26 cellular contexts compared by ENCODE assay signal in genomic region chrX:8927066-8927465, GRCh38.
DNase-seq lines count a peak whose midpoint lies in the region; ATAC-seq, FAIRE-seq and TF ChIP-seq lines count a peak whose summit lies in the region.
"Had no signal": no experiment of that assay in that cellular context is flagged by ENCODE, and none has a peak within 500 bp of the region (broad histone marks: within the 10 kb centered on the region; RNA-seq: fewer than 3 reads in every experiment).

No MANE protein-coding gene starts in this region.

- H3K9ac ChIP-seq in K562 (ENCODE audit: insufficient read depth in 1 of 2, low read depth in 2 of 2, low read length in 2 of 2), result no peak overlapping the region
- H3K9ac ChIP-seq: BLaER1 treated with 17β-estradiol and CSF1 and Interleukin-3, amounts not matched to agents 10 nM and 100 nM had no signal

- no peak for TF ChIP-seq POLR2A in K562 (conservative IDR thresholded peaks at IDR 0.05)

- no peaks in the 10 kb centered on the region for H3K4me1 Mint-ChIP-seq in T-helper 17 cell
- H3K4me1 Mint-ChIP-seq: CD14-positive monocyte; CD8-positive, alpha-beta memory T cell had no signal

- CTCF ChIA-PET in K562 (lab: Yijun Ruan, JAX; ENCODE audit: low intra/inter-chr PET ratio), result no interaction called here

- no peaks in the 10 kb centered on the region for H3K9me3 ChIP-seq in K562 (replicated peaks; ENCODE audit: control insufficient read depth, insufficient read depth, low read depth, low read length)
- H3K9me3 ChIP-seq in T-helper 17 cell (ENCODE audit: control insufficient read depth, low read length, poor library complexity, severe bottlenecking), result no peaks in the 10 kb centered on the region
- H3K9me3 ChIP-seq: A549, BE2C, HAP-1 had no signal

- TF ChIP-seq EP300 in K562 (IDR thresholded peaks at IDR 0.05; ENCODE audit: low read length), result no peak

- no peak overlapping the region for H2AFZ ChIP-seq in K562 (ENCODE audit: low read depth, low read length)

- no peaks in the 10 kb centered on the region for H3K9me1 ChIP-seq in K562 (ENCODE audit: control insufficient read depth, insufficient read depth, low read length)

- no peaks in the 10 kb centered on the region for H3K27me3 ChIP-seq in K562 (ENCODE audit: control insufficient read depth in 2 of 2, insufficient read depth in 2 of 2, low read length in 2 of 2)
- H3K27me3 ChIP-seq: BE2C; BLaER1 treated with 17β-estradiol and CSF1 and Interleukin-3, amounts not matched to agents 10 nM and 100 nM had no signal

- H3K79me2 ChIP-seq in K562 (ENCODE audit: control insufficient read depth, insufficient read depth, low read length), result no peaks in the 10 kb centered on the region

- no peak for ATAC-seq in K562
- ATAC-seq in HG02870 (IDR thresholded peaks at IDR 0.05; ENCODE audit: unreplicated experiment), result no peak
- no peak for ATAC-seq in T-helper 17 cell
- ATAC-seq: A549 had no signal

- H3K4me3 Mint-ChIP-seq in T-helper 17 cell, result no peak overlapping the region
- H3K4me3 Mint-ChIP-seq: CD14-positive monocyte; CD4-positive, alpha-beta T cell; CD8-positive, alpha-beta memory T cell; HFFc6 had no signal

- no peak overlapping the region for H3K27ac Mint-ChIP-seq in T-helper 17 cell
- H3K27ac Mint-ChIP-seq: CD14-positive monocyte; CD4-positive, alpha-beta T cell; CD8-positive, alpha-beta memory T cell; HFFc6 had no signal

- POLR2A ChIA-PET in K562 (lab: Yijun Ruan, JAX), result no interaction called here

- TF ChIP-seq CTCF in K562 (IDR thresholded peaks at IDR 0.05 in 2 of 3, conservative IDR thresholded peaks at IDR 0.05 in 1 of 3; ENCODE audit: insufficient read depth in 2 of 3, low read depth in 1 of 3, low read length in 3 of 3), result no peak

- no peaks in the 10 kb centered on the region for H4K20me1 ChIP-seq in K562 (replicated peaks; ENCODE audit: control insufficient read depth, insufficient read depth, low read length)
- H4K20me1 ChIP-seq: BLaER1 treated with 17β-estradiol and CSF1 and Interleukin-3, amounts not matched to agents 10 nM and 100 nM had no signal

- BruUV-seq in K562 (replicated peaks; lab: Mats Ljungman, UMichigan), result no TSS peak

- no peak for TF ChIP-seq RAD21 in K562 (CRISPR knock-in tag; conservative IDR thresholded peaks at IDR 0.05 in 1 of 2, IDR thresholded peaks at IDR 0.05 in 1 of 2)

- H3K27ac ChIP-seq in K562 (ENCODE audit: extremely low read depth, low read depth, low read length), result no peak overlapping the region
- H3K27ac ChIP-seq: A549; BLaER1 treated with 17β-estradiol and CSF1 and Interleukin-3, amounts not matched to agents 10 nM and 100 nM had no signal

- no peak overlapping the region for H3K4me2 ChIP-seq in K562 (ENCODE audit: insufficient read depth, low read length)
- H3K4me2 ChIP-seq: A549; BLaER1 treated with 17β-estradiol and CSF1 and Interleukin-3, amounts not matched to agents 10 nM and 100 nM had no signal

- no peak overlapping the region for H3K4me3 ChIP-seq in K562
- H3K4me3 ChIP-seq: A549; BLaER1 treated with 17β-estradiol and CSF1 and Interleukin-3, amounts not matched to agents 10 nM and 100 nM; HAP-1 had no signal

- H3K36me3 ChIP-seq in K562 (ENCODE audit: control insufficient read depth, insufficient read depth, low read length), result no peaks in the 10 kb centered on the region
- H3K36me3 ChIP-seq: BE2C; BLaER1 treated with 17β-estradiol and CSF1 and Interleukin-3, amounts not matched to agents 10 nM and 100 nM; HAP-1 had no signal

- H3K36me3 Mint-ChIP-seq in T-helper 17 cell (ENCODE audit: low read depth), result peaks cover 2% of the 10 kb centered on the region
- H3K36me3 Mint-ChIP-seq: CD14-positive monocyte had no signal

- no peak for FAIRE-seq in K562 (lab: Jason Lieb, UNC)
- FAIRE-seq: A549, D721Med, GM12891, GM18507, H54 had no signal

- no peaks in the 10 kb centered on the region for H3K4me1 ChIP-seq in K562 (replicated peaks in 1 of 2; ENCODE audit: control insufficient read depth in 2 of 2, insufficient read depth in 2 of 2, low read length in 2 of 2)
- H3K4me1 ChIP-seq: A549; BE2C; BLaER1 treated with 17β-estradiol and CSF1 and Interleukin-3, amounts not matched to agents 10 nM and 100 nM; HAP-1 had no signal

- in situ Hi-C loops in K562 (cut with MboI) (no loop called here), G401 (cut with HindIII; ENCODE audit: low sequenced_read_pairs) (no loop called here)

- 0% methylated on average over 4 of the region's 4 CpGs for WGBS in K562 (ENCODE audit: insufficient coverage, low coverage, missing lambda C conversion rate)

- H3K27me3 Mint-ChIP-seq in T-helper 17 cell, result peaks cover 7% of the 10 kb centered on the region
- H3K27me3 Mint-ChIP-seq: CD4-positive, alpha-beta T cell had no signal

- DNase-seq in NCI-H1105 (lab: John Stamatoyannopoulos, UW) (peak; percentile 24), NCI-H2227 (lab: John Stamatoyannopoulos, UW; ENCODE audit: unreplicated experiment) (peak; percentile 73), K562 (ENCODE audit: extremely low read depth in 1 of 4, low spot score in 3 of 4) (no peak), T-helper 17 cell (no peak), G401 (ENCODE audit: low spot score) (no peak)
- DNase-seq: 8988T; ACHN; AML-193; BE2C; CD4-positive, alpha-beta T cell; CD8-positive, alpha-beta memory T cell; DMS 273 treated with DMSO at 0.1 percent for 48 hours; DMS79; EL; GF-D8; GOT3; HFFc6 had no signal

- intact Hi-C loops in K562 (cut with micrococcal nuclease), result no loop called here

TF ChIP-seq in K562, 482 proteins besides CTCF, POLR2A, EP300 and RAD21:
- TF ChIP-seq THAP12 (CRISPR knock-in tag; IDR thresholded peaks at IDR 0.05) (no peak), ZNF507 (tag; conservative IDR thresholded peaks at IDR 0.05) (no peak), PRDM10 (IDR thresholded peaks at IDR 0.05; ENCODE audit: partially characterized antibody) (peak; percentile 95), GMEB1 (CRISPR knock-in tag; IDR thresholded peaks at IDR 0.05) (no peak), ZNF232 (CRISPR knock-in tag; IDR thresholded peaks at IDR 0.05) (no peak)

Comparison
In these comparisons a context has a peak if more than half of its experiments do, and no peak if none do; other contexts are left out.
1. DNase-seq: peak in NCI-H1105 (single experiment) and NCI-H2227 (single experiment); none in K562 (0 of 4), T-helper 17 cell (0 of 3) and G401 (single experiment).